In genomic region chr20:2314759-2315439, GRCh38 we compare ENCODE assay signal across 11 cellular contexts. TPM values are rescaled to one million over a fixed set of nuclear protein-coding genes. Genes with fewer than 3 reads are reported as not detected.
DNase-seq lines count a peak whose midpoint lies in the region; ATAC-seq and TF ChIP-seq lines count a peak whose summit lies in the region.
"Had no signal": no experiment of that assay in that cellular context is flagged by ENCODE, and none has a peak within 500 bp of the region (broad histone marks: within the 10 kb centered on the region; RNA-seq: fewer than 3 reads in every experiment).

No MANE protein-coding gene starts in this region.

- H3K9me3 ChIP-seq in osteoblast (ENCODE audit: low read depth, low read length) (no peaks in the 10 kb centered on the region), Karpas-422 (ENCODE audit: low read length) (no peaks in the 10 kb centered on the region)

- H3K79me2 ChIP-seq in osteoblast (ENCODE audit: insufficient read depth, low read length) = no peaks in the 10 kb centered on the region
- no peaks in the 10 kb centered on the region for H3K79me2 ChIP-seq in Karpas-422 (ENCODE audit: low read length)

- DNase-seq in ELR (ENCODE audit: low read depth) (peak; percentile 91), NCI-H2227 treated with DMSO at 0.1 percent for 48 hours (lab: John Stamatoyannopoulos, UW) (peak; percentile 57), choroid plexus epithelial cell (ENCODE audit: low read depth) (peak; percentile 31), osteoblast (ENCODE audit: insufficient read length, low spot score, missing footprints) (no peak), DMS53 treated with DMSO at 0.1 percent for 48 hours (lab: John Stamatoyannopoulos, UW; ENCODE audit: unreplicated experiment) (no peak), Karpas-422 (no peak)
- DNase-seq: activated naive CD4-positive, alpha-beta T cell treated with anti-CD3 and anti-CD28 coated beads, Interleukin-2, amount 10 ng/mL, durations not matched to agents 7 days and 5 days; NCI-H1436 treated with DMSO at 0.1 percent for 48 hours had no signal

- H2AFZ ChIP-seq in osteoblast (ENCODE audit: low read length) (peak overlapping the region; percentile 71), Karpas-422 (ENCODE audit: low read length) (no peak overlapping the region)

- H3K27ac ChIP-seq in osteoblast (ENCODE audit: low read depth, low read length) (peak overlapping the region; percentile 87), Karpas-422 (ENCODE audit: low read length) (no peak overlapping the region)

- H3K4me1 ChIP-seq in osteoblast (ENCODE audit: insufficient read depth, low read length) (peaks cover 18% of the 10 kb centered on the region), Karpas-422 (ENCODE audit: low read length) (no peaks in the 10 kb centered on the region)

- ATAC-seq in HG03520 (IDR thresholded peaks at IDR 0.05; ENCODE audit: unreplicated experiment) (no peak), HG02678 (IDR thresholded peaks at IDR 0.05; ENCODE audit: unreplicated experiment) (no peak)

- H3K4me3 ChIP-seq in choroid plexus epithelial cell (ENCODE audit: low read depth, low read length) = no peak overlapping the region
- H3K4me3 ChIP-seq in osteoblast (ENCODE audit: insufficient read depth, low read length) = no peak overlapping the region
- H3K4me3 ChIP-seq in Karpas-422 (ENCODE audit: low read length) = no peak overlapping the region

- H3K27me3 ChIP-seq in osteoblast (ENCODE audit: insufficient read depth, low read length) = peaks cover 20% of the 10 kb centered on the region
- no peaks in the 10 kb centered on the region for H3K27me3 ChIP-seq in Karpas-422 (ENCODE audit: low read length)

- H4K20me1 ChIP-seq in osteoblast (ENCODE audit: insufficient read depth, low read length) (no peaks in the 10 kb centered on the region), Karpas-422 (ENCODE audit: insufficient read depth, low read depth, low read length) (no peaks in the 10 kb centered on the region)

- H3K36me3 ChIP-seq in osteoblast (ENCODE audit: insufficient read depth, low read length) (no peaks in the 10 kb centered on the region), Karpas-422 (ENCODE audit: insufficient read depth, low read length) (no peaks in the 10 kb centered on the region)

- TF ChIP-seq CTCF in choroid plexus epithelial cell (conservative IDR thresholded peaks at IDR 0.05; ENCODE audit: low read depth, low read length) (no peak), osteoblast (IDR thresholded peaks at IDR 0.05; ENCODE audit: extremely low read depth, low read depth, low read length) (no peak)

- H3K9ac ChIP-seq in Karpas-422 (ENCODE audit: low read length) = no peak overlapping the region

- H3K4me2 ChIP-seq in osteoblast (ENCODE audit: insufficient read depth, low read length) (peak overlapping the region; percentile 67), Karpas-422 (ENCODE audit: low read depth, low read length, poor library complexity, severe bottlenecking) (no peak overlapping the region)

- H3K9me2 ChIP-seq in Karpas-422 (replicated peaks; ENCODE audit: insufficient read depth, low read length) = no peaks in the 10 kb centered on the region

RNA-seq across cellular contexts. Expression of gene TGM3, which starts 19.1 kb away (rescaled TPM):
- total RNA-seq in osteoblast = not detected in 2 replicates
- not detected in 2 replicates for total RNA-seq in Karpas-422 (2014; rRNA removed; shearing (Covaris generic); ENCODE audit: low replicate concordance)
- total RNA-seq: lung microvascular endothelial cell had no signal

Comparison
In these comparisons a context has a peak if more than half of its experiments do, and no peak if none do; other contexts are left out.
1. DNase-seq: peak in ELR (single experiment), NCI-H2227 treated with DMSO at 0.1 percent for 48 hours (single experiment) and choroid plexus epithelial cell (single experiment); none in osteoblast (single experiment), DMS53 treated with DMSO at 0.1 percent for 48 hours (single experiment) and Karpas-422 (single experiment).